ENCODE assay signal across 8 cellular contexts in genomic region chr10:12350167-12350872, GRCh38. TPM values are rescaled to one million over a fixed set of nuclear protein-coding genes. Genes with fewer than 3 reads are reported as not detected.
DNase-seq lines count a peak whose midpoint lies in the region; ATAC-seq and TF ChIP-seq lines count a peak whose summit lies in the region.

No MANE protein-coding gene starts in this region.

- no peak overlapping the region for H2AFZ ChIP-seq in H9 (ENCODE audit: low read length)
- no peak overlapping the region for H2AFZ ChIP-seq in OCI-LY3 (ENCODE audit: low read depth, low read length)

- H3K4me3 ChIP-seq in OCI-LY3 (ENCODE audit: low read length) (peak overlapping the region; percentile 96), foreskin fibroblast (ENCODE audit: low read depth in 1 of 2, low read length in 2 of 2) (peak overlapping the region; percentile 65 to 92), tibial nerve (peak overlapping the region; percentile 58 to 91 (median 88))

- H3K27ac Mint-ChIP-seq in H9 (peak overlapping the region; percentile 76 to 90 (median 82); a peak in 4 of 7 replicates), nephron progenitor cell (no peak overlapping the region)

- peak overlapping the region; percentile 88 to 99 for H3K4me3 Mint-ChIP-seq in H9
- peak overlapping the region; percentile 95 for H3K4me3 Mint-ChIP-seq in nephron progenitor cell

- no peak overlapping the region for H4K5ac ChIP-seq in H9 (ENCODE audit: insufficient read length, low read depth, low read length)

- no peak overlapping the region for H3K56ac ChIP-seq in H9 (ENCODE audit: insufficient read length, low read depth, low read length)

- H3K4ac ChIP-seq in H9 (ENCODE audit: low read depth, low read length) = no peak overlapping the region

- no peak overlapping the region for H3K23ac ChIP-seq in H9 (ENCODE audit: insufficient read length, low read depth, low read length)

- H3K79me2 ChIP-seq in H9 (ENCODE audit: insufficient read depth, low read length) (no peaks in the 10 kb centered on the region), OCI-LY3 (ENCODE audit: low read length) (peaks cover 57% of the 10 kb centered on the region)

- no peak overlapping the region for H3K14ac ChIP-seq in H9 (ENCODE audit: insufficient read depth, low read length)

- no peak overlapping the region for H2BK120ac ChIP-seq in H9 (ENCODE audit: low read depth, low read length, poor library complexity, severe bottlenecking)

- H3K4me2 ChIP-seq in H9 (ENCODE audit: insufficient read depth, insufficient read length, low read length) (peak overlapping the region; percentile 88), OCI-LY3 (ENCODE audit: low read length) (peak overlapping the region; percentile 94)

- peaks cover 11% of the 10 kb centered on the region; the same call in 1 of the 2 replicates for H3K27me3 ChIP-seq in H9 (ENCODE audit: insufficient read depth, low read length)
- no peaks in the 10 kb centered on the region for H3K27me3 ChIP-seq in OCI-LY3 (ENCODE audit: low read depth, low read length)
- no peaks in the 10 kb centered on the region for H3K27me3 ChIP-seq in tibial nerve

- no peak overlapping the region for H3K18ac ChIP-seq in H9 (ENCODE audit: insufficient read length, low read depth, low read length)

- peaks cover 56% of the 10 kb centered on the region for H3K27me3 Mint-ChIP-seq in H9 (ENCODE audit: low read depth)
- H3K27me3 Mint-ChIP-seq in nephron progenitor cell (ENCODE audit: low read depth, poor library complexity) = peaks cover 72% of the 10 kb centered on the region

- H2AK5ac ChIP-seq in H9 (ENCODE audit: insufficient read length, low read length) = no peak overlapping the region

- DNase-seq in DMS53 treated with DMSO at 0.1 percent for 48 hours (lab: John Stamatoyannopoulos, UW; ENCODE audit: unreplicated experiment) (peak; percentile 34), H9 (peak; percentile 45), activated gamma-delta T cell (lab: John Stamatoyannopoulos, UW) (peak; percentile 29), foreskin fibroblast (peak; percentile 22 to 59), nephron progenitor cell (peak; percentile 49), tibial nerve (ENCODE audit: low spot score in 2 of 2) (no peak)

- H3K36me3 ChIP-seq in OCI-LY3 (replicated peaks; ENCODE audit: low read depth, low read length) (peaks cover 16% of the 10 kb centered on the region), tibial nerve (no peaks in the 10 kb centered on the region)

- no peak for TF ChIP-seq POLR2A in tibial nerve (IDR thresholded peaks at IDR 0.05)

- H4K91ac ChIP-seq in H9 (ENCODE audit: insufficient read length, low read depth, low read length) = no peak overlapping the region

- H2BK12ac ChIP-seq in H9 (ENCODE audit: insufficient read length, low read depth, low read length) = no peak overlapping the region

- H3T11ph ChIP-seq in H9 (ENCODE audit: low read length) = no peak overlapping the region

- H2BK5ac ChIP-seq in H9 (ENCODE audit: insufficient read length, low read length) = no peak overlapping the region

- H3K9me3 Mint-ChIP-seq in H9 (no peaks in the 10 kb centered on the region), nephron progenitor cell (no peaks in the 10 kb centered on the region)

- H3K9ac ChIP-seq in H9 (ENCODE audit: extremely low read depth, insufficient read length, low read length) = peak overlapping the region; percentile 36
- H3K9ac ChIP-seq in OCI-LY3 (ENCODE audit: low read length) = peak overlapping the region; percentile 96

- H3K4me1 ChIP-seq in H9 (ENCODE audit: insufficient read depth, low read length) (peaks cover 3% of the 10 kb centered on the region; the same call in 1 of the 2 replicates), OCI-LY3 (ENCODE audit: low read length) (peaks cover 50% of the 10 kb centered on the region), tibial nerve (peaks cover 0 to 38% (median 12%) of the 10 kb centered on the region in 4 donors)

- no peak overlapping the region for H4K8ac ChIP-seq in H9 (replicated peaks; ENCODE audit: insufficient read length, low read depth, low read length)

- H3K9me3 ChIP-seq in H9 (ENCODE audit: control insufficient read depth, low read depth, low read length) = no peaks in the 10 kb centered on the region
- no peaks in the 10 kb centered on the region for H3K9me3 ChIP-seq in OCI-LY3 (ENCODE audit: insufficient read depth, low read length)
- H3K9me3 ChIP-seq in tibial nerve = no peaks in the 10 kb centered on the region

- TF ChIP-seq CTCF in H9 (conservative IDR thresholded peaks at IDR 0.05) (no peak), OCI-LY3 (IDR thresholded peaks at IDR 0.05; ENCODE audit: low read depth, low read length) (no peak), foreskin fibroblast (IDR thresholded peaks at IDR 0.05; ENCODE audit: low read depth, low read length) (no peak), nephron progenitor cell (IDR thresholded peaks at IDR 0.05) (no peak), tibial nerve (IDR thresholded peaks at IDR 0.05) (no peak)

- H3K36me3 Mint-ChIP-seq in H9 (ENCODE audit: insufficient read depth in 1 of 3, low read depth in 3 of 3) (no peaks in the 10 kb centered on the region; a peak in 1 of 7 replicates), nephron progenitor cell (ENCODE audit: low read depth) (no peaks in the 10 kb centered on the region)

- no peak overlapping the region for H3K27ac ChIP-seq in H9 (ENCODE audit: insufficient read length, low read depth, low read length)
- H3K27ac ChIP-seq in OCI-LY3 (ENCODE audit: low read length) = peak overlapping the region; percentile 98
- peak overlapping the region; percentile 6 to 93 (median 84) for H3K27ac ChIP-seq in tibial nerve

- H4K20me1 ChIP-seq in H9 (ENCODE audit: control insufficient read depth, insufficient read depth, insufficient read length) = no peaks in the 10 kb centered on the region
- H4K20me1 ChIP-seq in OCI-LY3 (ENCODE audit: insufficient read depth, low read length) = peaks cover 39% of the 10 kb centered on the region

- H3K23me2 ChIP-seq in H9 (ENCODE audit: insufficient read length, low read depth, low read length, poor library complexity, severe bottlenecking) = peaks cover 17% of the 10 kb centered on the region

- no peak overlapping the region for H2BK15ac ChIP-seq in H9 (ENCODE audit: low read depth, low read length)

- no peak for ATAC-seq in GM21447 (IDR thresholded peaks at IDR 0.05; ENCODE audit: unreplicated experiment)

- H3K79me1 ChIP-seq in H9 (ENCODE audit: insufficient read depth, low read depth, low read length, poor library complexity, severe bottlenecking) = no peaks in the 10 kb centered on the region

- no peak overlapping the region for H2BK20ac ChIP-seq in H9 (ENCODE audit: low read depth, low read length, poor library complexity, severe bottlenecking)

- peak in 1 of 2 donors; percentile 27 for TF ChIP-seq EP300 in tibial nerve (IDR thresholded peaks at IDR 0.05)

- WGBS in H9 (ENCODE audit: extremely low coverage, insufficient read length, low lambda C conversion rate) = no CpG with 5 or more reads among the region's 47 CpGs
- WGBS in tibial nerve, 2 donors = 1 to 2% methylated on average over 33 to 46 of the region's 47 CpGs

- H3K4me1 Mint-ChIP-seq in H9 (peaks cover 24 to 37% of the 10 kb centered on the region in 2 experiments), nephron progenitor cell (peaks cover 33% of the 10 kb centered on the region)

RNA-seq across cellular contexts. Expression of gene CAMK1D, which starts 1.0 kb away (rescaled TPM):
- total RNA-seq in H9 (2021) = 5.6 and 6.3 TPM in 2 replicates
- 10 to 100 TPM in 3 of 4 donors, 1 to 10 TPM in 1; 6.9 to 20.5 (median 17.2) TPM for total RNA-seq in tibial nerve

Comparison
In these comparisons a context has a peak if more than half of its experiments do, and no peak if none do; other contexts are left out.
1. DNase-seq: peak in DMS53 treated with DMSO at 0.1 percent for 48 hours (single experiment), H9 (single experiment), activated gamma-delta T cell (single experiment), foreskin fibroblast (2 of 2) and nephron progenitor cell (single experiment); none in tibial nerve (0 of 2).
2. Peak in every context shown above with its lines, with median percentiles within 50 percentile points of each other: H3K4me3 ChIP-seq.